ENCODE assay signal across 1 cellular context in genomic region chr17:82377924-82378740, GRCh38.
TF ChIP-seq lines count a peak whose summit lies in the region.

No MANE protein-coding gene starts in this region.

TF ChIP-seq in K562, 482 proteins besides CTCF, POLR2A, EP300 and RAD21:
- 0 out of 2 replicates have a peak, but pooled peaks have one; percentile 19 for TF ChIP-seq ZNF121 (CRISPR knock-in tag; conservative IDR thresholded peaks at IDR 0.05)
- peak; percentile 40; the same call in 1 of the 2 replicates for TF ChIP-seq POLR2G (IDR thresholded peaks at IDR 0.05; ENCODE audit: low read depth, low read length)
- no peak for TF ChIP-seq ZNF408 (CRISPR knock-in tag; IDR thresholded peaks at IDR 0.05; ENCODE audit: low read depth)
